19 cellular contexts compared by ENCODE assay signal in the genomic region with DNA sequence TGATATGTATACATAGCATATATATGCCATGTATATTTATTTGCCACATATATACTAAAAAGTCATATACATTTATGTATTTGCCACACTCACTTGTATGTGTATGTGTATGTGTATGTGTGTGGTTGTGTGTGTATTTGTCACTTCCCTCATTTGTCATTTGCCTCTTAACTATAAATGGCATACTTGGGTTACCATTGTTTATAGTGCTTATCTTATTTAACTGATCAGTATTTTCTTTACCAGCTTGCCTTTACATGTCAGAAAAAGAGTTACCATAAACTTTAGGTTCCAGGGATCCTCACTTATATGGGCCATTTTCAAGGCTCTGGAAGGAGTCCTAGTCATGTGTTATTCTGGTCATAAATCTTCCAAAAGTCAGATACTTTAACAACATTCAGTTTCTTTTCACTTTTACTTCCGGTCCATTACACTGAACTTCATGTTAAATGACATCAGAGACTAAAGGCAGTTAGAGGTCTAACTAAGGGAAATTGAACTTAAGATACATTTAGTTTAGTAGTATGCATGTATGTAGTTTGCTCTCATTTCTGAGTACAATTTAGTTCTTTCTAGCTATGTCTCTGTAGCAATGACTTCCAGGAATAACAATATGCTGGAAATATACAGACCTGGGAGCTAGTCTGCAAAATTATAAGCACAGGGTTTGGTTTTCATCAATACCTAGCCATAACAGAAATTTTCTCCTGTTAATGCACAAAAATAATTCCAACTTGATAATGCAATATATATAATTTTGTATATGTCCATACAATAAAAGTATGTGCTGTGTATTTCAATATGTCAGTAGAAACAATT. TPM values are rescaled to one million over a fixed set of nuclear protein-coding genes. Genes with fewer than 3 reads are reported as not detected.
DNase-seq lines count a peak whose midpoint lies in the region; ATAC-seq lines count a peak whose summit lies in the region.
"Had no signal": no experiment of that assay in that cellular context is flagged by ENCODE, and none has a peak within 500 bp of the region (broad histone marks: within the 10 kb centered on the region; RNA-seq: fewer than 3 reads in every experiment).

No MANE protein-coding gene starts in this region.

- H3K4me3 ChIP-seq in CD4-positive, alpha-beta memory T cell (ENCODE audit: low read length in 2 of 2) = no peak overlapping the region
- H3K4me3 ChIP-seq: A549, right lobe of liver, upper lobe of left lung had no signal

- peaks cover 4% of the 10 kb centered on the region for H3K27me3 Mint-ChIP-seq in activated CD4-positive, alpha-beta T cell treated with anti-CD3 and anti-CD28 coated beads, Interleukin-2, amount 10 ng/mL, durations not matched to agents 7 days and 5 days
- peaks cover 10% of the 10 kb centered on the region for H3K27me3 Mint-ChIP-seq in activated naive CD8-positive, alpha-beta T cell treated with anti-CD3 and anti-CD28 coated beads, Interleukin-2, amount 10 ng/mL, durations not matched to agents 7 days and 5 days
- peaks cover 0 to 2% of the 10 kb centered on the region in 2 donors for H3K27me3 Mint-ChIP-seq in CD4-positive, alpha-beta memory T cell

- H3K36me3 ChIP-seq in CD4-positive, alpha-beta memory T cell (ENCODE audit: insufficient read depth, low read length) = no peaks in the 10 kb centered on the region
- H3K36me3 ChIP-seq: right lobe of liver, upper lobe of left lung had no signal

- peak; percentile 40 for ATAC-seq in HG03108 (IDR thresholded peaks at IDR 0.05; ENCODE audit: unreplicated experiment)
- ATAC-seq in activated naive CD8-positive, alpha-beta T cell treated with anti-CD3 and anti-CD28 coated beads, Interleukin-2, amount 10 ng/mL, durations not matched to agents 7 days and 5 days (ENCODE audit: low read depth) = peak; percentile 36
- ATAC-seq: A549; activated T-cell treated with anti-CD3 and anti-CD28 coated beads, Interleukin-2, amount 50 U/mL, for 4 hours; right lobe of liver had no signal

- intact Hi-C loops in CD4-positive, alpha-beta memory T cell (cut with micrococcal nuclease) = loop anchor here (2.0 kb wide), 1 partner anchor 30 kb away; no protein-coding TSS in a partner anchor

- H3K9me3 ChIP-seq in CD4-positive, alpha-beta memory T cell (ENCODE audit: control insufficient read depth in 1 of 2, low read length in 2 of 2) = no peaks in the 10 kb centered on the region
- H3K9me3 ChIP-seq: A549, right lobe of liver, upper lobe of left lung had no signal

- POLR2A ChIA-PET in activated CD4-positive, alpha-beta T cell treated with anti-CD3 and anti-CD28 coated beads, Interleukin-2, amount 10 ng/mL, durations not matched to agents 7 days and 5 days (lab: Charles Lee) = no interaction called here
- POLR2A ChIA-PET in activated naive CD8-positive, alpha-beta T cell treated with anti-CD3 and anti-CD28 coated beads, Interleukin-2, amount 10 ng/mL, durations not matched to agents 7 days and 5 days (lab: Charles Lee) = no interaction called here
- POLR2A ChIA-PET in CD4-positive, alpha-beta memory T cell (lab: Charles Lee; ENCODE audit: partially characterized antibody) = no interaction called here

- no peak overlapping the region for H3K4me3 Mint-ChIP-seq in activated CD4-positive, alpha-beta T cell treated with anti-CD3 and anti-CD28 coated beads, Interleukin-2, amount 10 ng/mL, durations not matched to agents 7 days and 5 days
- H3K4me3 Mint-ChIP-seq in activated naive CD8-positive, alpha-beta T cell treated with anti-CD3 and anti-CD28 coated beads, Interleukin-2, amount 10 ng/mL, durations not matched to agents 7 days and 5 days = peak overlapping the region; percentile 43
- H3K4me3 Mint-ChIP-seq in CD4-positive, alpha-beta memory T cell = no peak overlapping the region
- H3K4me3 Mint-ChIP-seq: activated T-cell treated with anti-CD3 and anti-CD28 coated beads, Interleukin-2, amount 50 U/mL, for 4 hours; H9; nephron had no signal

- peaks cover 5% of the 10 kb centered on the region for H3K4me1 ChIP-seq in CD4-positive, alpha-beta memory T cell (ENCODE audit: insufficient read depth, low read length)
- H3K4me1 ChIP-seq: A549, right lobe of liver had no signal

- no peak for DNase-seq in activated CD4-positive, alpha-beta T cell treated with anti-CD3 and anti-CD28 coated beads, Interleukin-2, amount 10 ng/mL, durations not matched to agents 7 days and 5 days
- DNase-seq in activated CD4-positive, alpha-beta T cell treated with anti-CD3 and anti-CD28 coated beads for 48 hours = no peak
- DNase-seq in activated naive CD8-positive, alpha-beta T cell treated with anti-CD3 and anti-CD28 coated beads, Interleukin-2, amount 10 ng/mL, durations not matched to agents 7 days and 5 days = no peak
- peak; percentile 14 for DNase-seq in renal cortical epithelial cell (ENCODE audit: low read depth)
- DNase-seq in middle frontal gyrus (ENCODE audit: extremely low spot score, low spot score) = no peak
- DNase-seq in CD4-positive, alpha-beta memory T cell = no peak
- no peak for DNase-seq in ecto neural progenitor cell (ENCODE audit: low spot score)
- DNase-seq: activated T-cell treated with anti-CD3 and anti-CD28 coated beads, Interleukin-2, amount 50 U/mL, for 4 hours; H9; hippocampal formation; NCI-H1694; NCI-H524; right lobe of liver; stimulated activated CD4-positive, alpha-beta T cell treated with anti-CD3 and anti-CD28 coated beads, Interleukin-2, amount 100 ng/mL, for 48 hours; upper lobe of left lung had no signal

- peaks cover 17% of the 10 kb centered on the region for H3K4me1 Mint-ChIP-seq in activated CD4-positive, alpha-beta T cell treated with anti-CD3 and anti-CD28 coated beads, Interleukin-2, amount 10 ng/mL, durations not matched to agents 7 days and 5 days
- peaks cover 24% of the 10 kb centered on the region for H3K4me1 Mint-ChIP-seq in activated naive CD8-positive, alpha-beta T cell treated with anti-CD3 and anti-CD28 coated beads, Interleukin-2, amount 10 ng/mL, durations not matched to agents 7 days and 5 days
- peaks cover 5 to 10% (median 9%) of the 10 kb centered on the region in 4 donors for H3K4me1 Mint-ChIP-seq in CD4-positive, alpha-beta memory T cell

- no peak overlapping the region for H3K27ac ChIP-seq in CD4-positive, alpha-beta memory T cell (ENCODE audit: low read depth, low read length)
- H3K27ac ChIP-seq: A549, KMS-11, right lobe of liver, upper lobe of left lung had no signal

- H3K27ac Mint-ChIP-seq in activated CD4-positive, alpha-beta T cell treated with anti-CD3 and anti-CD28 coated beads, Interleukin-2, amount 10 ng/mL, durations not matched to agents 7 days and 5 days = peak overlapping the region; percentile 28
- peak overlapping the region; percentile 80 for H3K27ac Mint-ChIP-seq in activated naive CD8-positive, alpha-beta T cell treated with anti-CD3 and anti-CD28 coated beads, Interleukin-2, amount 10 ng/mL, durations not matched to agents 7 days and 5 days
- H3K27ac Mint-ChIP-seq in CD4-positive, alpha-beta memory T cell = peak overlapping the region in 1 of 7 donors; percentile 33
- H3K27ac Mint-ChIP-seq: H9, nephron had no signal

- no peaks in the 10 kb centered on the region for H3K36me3 Mint-ChIP-seq in activated CD4-positive, alpha-beta T cell treated with anti-CD3 and anti-CD28 coated beads, Interleukin-2, amount 10 ng/mL, durations not matched to agents 7 days and 5 days (ENCODE audit: low read depth)
- H3K36me3 Mint-ChIP-seq in activated naive CD8-positive, alpha-beta T cell treated with anti-CD3 and anti-CD28 coated beads, Interleukin-2, amount 10 ng/mL, durations not matched to agents 7 days and 5 days = no peaks in the 10 kb centered on the region
- H3K36me3 Mint-ChIP-seq in CD4-positive, alpha-beta memory T cell = no peaks in the 10 kb centered on the region

- H3K9me3 Mint-ChIP-seq in activated CD4-positive, alpha-beta T cell treated with anti-CD3 and anti-CD28 coated beads, Interleukin-2, amount 10 ng/mL, durations not matched to agents 7 days and 5 days = peaks cover 4% of the 10 kb centered on the region
- peaks cover 3% of the 10 kb centered on the region for H3K9me3 Mint-ChIP-seq in activated naive CD8-positive, alpha-beta T cell treated with anti-CD3 and anti-CD28 coated beads, Interleukin-2, amount 10 ng/mL, durations not matched to agents 7 days and 5 days
- no peaks in the 10 kb centered on the region for H3K9me3 Mint-ChIP-seq in CD4-positive, alpha-beta memory T cell
- H3K9me3 Mint-ChIP-seq: activated T-cell treated with anti-CD3 and anti-CD28 coated beads, Interleukin-2, amount 50 U/mL, for 4 hours; H9; nephron had no signal

- CTCF ChIA-PET in activated CD4-positive, alpha-beta T cell treated with anti-CD3 and anti-CD28 coated beads, Interleukin-2, amount 10 ng/mL, durations not matched to agents 7 days and 5 days (lab: Charles Lee) = interaction anchor here (1.0 kb wide), 1 partner anchor 70 kb away, joined by 5 read pairs; no protein-coding TSS in a partner anchor
- CTCF ChIA-PET in CD4-positive, alpha-beta memory T cell (lab: Charles Lee; ENCODE audit: partially characterized antibody) = no interaction called here

- no peaks in the 10 kb centered on the region for H3K27me3 ChIP-seq in CD4-positive, alpha-beta memory T cell (ENCODE audit: insufficient read depth, low read length)
- H3K27me3 ChIP-seq: right lobe of liver, upper lobe of left lung had no signal

RNA-seq across cellular contexts. Expression of gene HIVEP1, which starts 33.7 kb away (rescaled TPM):
- 10 to 100 TPM; 24.2 to 33.0 TPM for total RNA-seq in activated CD4-positive, alpha-beta T cell treated with anti-CD3 and anti-CD28 coated beads, Interleukin-2, amount 10 ng/mL, durations not matched to agents 7 days and 5 days
- total RNA-seq in activated naive CD8-positive, alpha-beta T cell treated with anti-CD3 and anti-CD28 coated beads, Interleukin-2, amount 10 ng/mL, durations not matched to agents 7 days and 5 days = 10 to 100 TPM; 29.1 to 30.1 TPM
- total RNA-seq in renal cortical epithelial cell = 13.0 and 15.2 TPM in 2 replicates
- total RNA-seq in CD4-positive, alpha-beta memory T cell = 10 to 100 TPM; 16.6 to 17.6 TPM
- polyA plus RNA-seq in CD4-positive, alpha-beta memory T cell = 1 to 10 TPM in 1 of 2 donors, under 1 TPM in 1; 0.47 to 7.2 TPM
